8 cellular contexts compared by ENCODE assay signal in genomic region chr11:3824714-3825472, GRCh38. TPM values are rescaled to one million over a fixed set of nuclear protein-coding genes. Genes with fewer than 3 reads are reported as not detected.
DNase-seq lines count a peak whose midpoint lies in the region; ATAC-seq and TF ChIP-seq lines count a peak whose summit lies in the region.

No MANE protein-coding gene starts in this region.

- H3K36me3 Mint-ChIP-seq in progenitor cell of endocrine pancreas (ENCODE audit: insufficient read depth): peaks cover 7% of the 10 kb centered on the region

- ATAC-seq in HG02884 (IDR thresholded peaks at IDR 0.05; ENCODE audit: unreplicated experiment) (peak; percentile 90), foreskin keratinocyte (peak; percentile 79)

- H3K79me2 ChIP-seq in OCI-LY3 (ENCODE audit: low read length): peaks cover 22% of the 10 kb centered on the region

- H3K4me1 Mint-ChIP-seq in progenitor cell of endocrine pancreas (ENCODE audit: low read depth): no peaks in the 10 kb centered on the region

- no peak overlapping the region for H3K27ac Mint-ChIP-seq in progenitor cell of endocrine pancreas

- TF ChIP-seq CTCF in OCI-LY3 (IDR thresholded peaks at IDR 0.05; ENCODE audit: low read depth, low read length) (peak; percentile 77), foreskin keratinocyte (conservative IDR thresholded peaks at IDR 0.05) (peak; percentile 68), progenitor cell of endocrine pancreas (IDR thresholded peaks at IDR 0.05; ENCODE audit: unreplicated experiment) (peak; percentile 66)

- H3K4me1 ChIP-seq in OCI-LY3 (ENCODE audit: low read length): no peaks in the 10 kb centered on the region
- no peaks in the 10 kb centered on the region for H3K4me1 ChIP-seq in foreskin keratinocyte

- H3K27ac ChIP-seq in OCI-LY3 (ENCODE audit: low read length) (no peak overlapping the region), foreskin keratinocyte (no peak overlapping the region)

- H3K36me3 ChIP-seq in OCI-LY3 (replicated peaks; ENCODE audit: low read depth, low read length): peaks cover 32% of the 10 kb centered on the region

- no peak overlapping the region for H3K9ac ChIP-seq in OCI-LY3 (ENCODE audit: low read length)

- no peaks in the 10 kb centered on the region for H3K27me3 ChIP-seq in OCI-LY3 (ENCODE audit: low read depth, low read length)
- H3K27me3 ChIP-seq in foreskin keratinocyte: no peaks in the 10 kb centered on the region

- peaks cover 12% of the 10 kb centered on the region; the same call in 1 of the 2 replicates for H4K20me1 ChIP-seq in OCI-LY3 (ENCODE audit: insufficient read depth, low read length)

- no peak overlapping the region for H3K4me3 ChIP-seq in OCI-LY3 (ENCODE audit: low read length)

- H3K9me3 ChIP-seq in OCI-LY3 (ENCODE audit: insufficient read depth, low read length): no peaks in the 10 kb centered on the region

- H3K27me3 Mint-ChIP-seq in progenitor cell of endocrine pancreas: no peaks in the 10 kb centered on the region

- peak; percentile 81 for DNase-seq in activated gamma-delta T cell treated with Interleukin-2 at 50 U/mL for 16 hours
- DNase-seq in activated gamma-delta T cell (lab: John Stamatoyannopoulos, UW): no peak
- DNase-seq in activated T-cell treated with anti-CD3 and anti-CD28 coated beads for 48 hours (ENCODE audit: low read depth): peak; percentile 73
- no peak for DNase-seq in foreskin keratinocyte
- peak; percentile 48 for DNase-seq in progenitor cell of endocrine pancreas (ENCODE audit: low spot score, unreplicated experiment)
- DNase-seq in NCI-H128 (lab: John Stamatoyannopoulos, UW; ENCODE audit: unreplicated experiment): no peak

- no peak overlapping the region for H3K4me3 Mint-ChIP-seq in progenitor cell of endocrine pancreas (ENCODE audit: low read depth)

- no peak overlapping the region for H2AFZ ChIP-seq in OCI-LY3 (ENCODE audit: low read depth, low read length)

- H3K4me2 ChIP-seq in OCI-LY3 (ENCODE audit: low read length): no peak overlapping the region

- H3K9me3 Mint-ChIP-seq in progenitor cell of endocrine pancreas (ENCODE audit: low read depth): no peaks in the 10 kb centered on the region

RNA-seq across cellular contexts. Expression of gene RHOG, which starts 15.9 kb away (rescaled TPM):
- total RNA-seq in foreskin keratinocyte (45.9 and 47.2 TPM in 2 replicates), progenitor cell of endocrine pancreas (21.4 and 25.0 TPM in 2 replicates)
- polyA plus RNA-seq in foreskin keratinocyte: 82.9 and 88.5 TPM in 2 replicates

RNA-seq across cellular contexts. Expression of gene PGAP2, which starts 16.5 kb away (rescaled TPM):
- total RNA-seq in foreskin keratinocyte: 19.8 and 20.5 TPM in 2 replicates
- polyA plus RNA-seq in foreskin keratinocyte: 25.5 and 26.8 TPM in 2 replicates
- 46.7 and 51.3 TPM in 2 replicates for total RNA-seq in progenitor cell of endocrine pancreas

RNA-seq across cellular contexts. Expression of gene NUP98, which starts 27.5 kb away (rescaled TPM):
- total RNA-seq in foreskin keratinocyte: 79.4 and 82.2 TPM in 2 replicates
- 26.2 and 33.0 TPM in 2 replicates for polyA plus RNA-seq in foreskin keratinocyte
- total RNA-seq in progenitor cell of endocrine pancreas: 80.3 and 83.4 TPM in 2 replicates

RNA-seq across cellular contexts. Expression of gene STIM1, which starts 30.6 kb away (rescaled TPM):
- total RNA-seq in foreskin keratinocyte (22.8 and 24.7 TPM in 2 replicates), progenitor cell of endocrine pancreas (27.2 and 32.7 TPM in 2 replicates)
- 13.0 and 13.6 TPM in 2 replicates for polyA plus RNA-seq in foreskin keratinocyte

Comparison
In these comparisons a context has a peak if more than half of its experiments do, and no peak if none do; other contexts are left out.
1. DNase-seq: peak in activated gamma-delta T cell treated with Interleukin-2 at 50 U/mL for 16 hours (single experiment), activated T-cell treated with anti-CD3 and anti-CD28 coated beads for 48 hours (single experiment) and progenitor cell of endocrine pancreas (single experiment); none in activated gamma-delta T cell (single experiment), foreskin keratinocyte (0 of 2) and NCI-H128 (single experiment).
2. Peak in every context shown above with its lines, with median percentiles within 50 percentile points of each other: CTCF ChIP-seq.